Comparison of ENCODE assay signal across 21 cellular contexts in the genomic region with DNA sequence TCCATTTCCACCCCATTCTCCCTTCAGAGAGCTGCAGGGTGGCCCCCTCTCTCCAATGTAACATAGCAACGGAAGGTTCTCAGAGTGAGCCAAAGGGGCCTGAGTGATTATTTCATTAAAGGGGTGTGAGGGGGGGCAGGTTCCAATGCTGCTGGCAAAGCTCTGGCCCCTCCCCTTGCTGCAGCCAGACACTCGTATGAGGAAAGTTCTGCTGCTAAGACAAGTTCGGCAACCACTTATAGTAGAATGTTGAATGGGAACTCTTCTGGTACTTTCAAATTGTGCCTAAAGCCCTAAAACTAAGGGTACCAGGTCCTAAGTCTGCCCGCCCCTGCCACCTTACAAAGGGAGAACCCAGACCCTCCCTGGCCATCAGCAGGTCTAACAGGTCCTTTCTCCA.
"Had no signal": no experiment of that assay in that cellular context is flagged by ENCODE, and none has a peak within 500 bp of the region (broad histone marks: within the 10 kb centered on the region; RNA-seq: fewer than 3 reads in every experiment).

No MANE protein-coding gene starts in this region.

- H3K27me3 Mint-ChIP-seq: progenitor cell of endocrine pancreas; stimulated activated naive CD8-positive, alpha-beta T cell treated with anti-CD3 and anti-CD28 coated beads, Interleukin-15, Interleukin-2, amounts not matched to agents 100 ng/mL and 50 ng/mL, for 24 hours had no signal

- H3K9ac ChIP-seq: parathyroid adenoma had no signal

- H3K27me3 ChIP-seq: neutrophil, right atrium auricular region, sigmoid colon, tibial nerve, upper lobe of right lung, uterus had no signal

- H2AFZ ChIP-seq: parathyroid adenoma had no signal

- H3K9me3 Mint-ChIP-seq: naive thymus-derived CD4-positive, alpha-beta T cell; neural crest cell; stimulated activated naive B cell treated with anti-CD40 and anti-IgM and Interleukin-4, amounts not matched to agents 10 μg/mL and 1 μg/mL and 100 μg/mL, for 72 hours; stimulated activated naive CD8-positive, alpha-beta T cell treated with anti-CD3 and anti-CD28 coated beads, Interleukin-15, Interleukin-2, amounts not matched to agents 100 ng/mL and 50 ng/mL, for 24 hours had no signal

- H3K4me3 ChIP-seq: right atrium auricular region, sigmoid colon, thoracic aorta, tibial nerve, upper lobe of right lung, uterus had no signal

- H3K4me3 Mint-ChIP-seq: naive thymus-derived CD4-positive, alpha-beta T cell; neural crest cell; stimulated activated naive B cell treated with anti-CD40 and anti-IgM and Interleukin-4, amounts not matched to agents 10 μg/mL and 1 μg/mL and 100 μg/mL, for 72 hours; stimulated activated naive CD8-positive, alpha-beta T cell treated with anti-CD3 and anti-CD28 coated beads, Interleukin-15, Interleukin-2, amounts not matched to agents 100 ng/mL and 50 ng/mL, for 24 hours had no signal

- ATAC-seq: naive thymus-derived CD4-positive, alpha-beta T cell; stimulated activated naive B cell treated with anti-CD40 and anti-IgM and Interleukin-4, amounts not matched to agents 10 μg/mL and 1 μg/mL and 100 μg/mL, for 72 hours; upper lobe of right lung had no signal

- H3K9me3 ChIP-seq: neutrophil, right atrium auricular region, sigmoid colon, thoracic aorta, tibial nerve, upper lobe of right lung, uterus had no signal

- H3K79me2 ChIP-seq: parathyroid adenoma had no signal

- H3K27ac Mint-ChIP-seq: naive thymus-derived CD4-positive, alpha-beta T cell; progenitor cell of endocrine pancreas; stimulated activated naive B cell treated with anti-CD40 and anti-IgM and Interleukin-4, amounts not matched to agents 10 μg/mL and 1 μg/mL and 100 μg/mL, for 72 hours; stimulated activated naive CD8-positive, alpha-beta T cell treated with anti-CD3 and anti-CD28 coated beads, Interleukin-15, Interleukin-2, amounts not matched to agents 100 ng/mL and 50 ng/mL, for 24 hours had no signal

- H3K27ac ChIP-seq: parathyroid adenoma, right atrium auricular region, sigmoid colon, thoracic aorta, tibial nerve, upper lobe of right lung, uterus had no signal

- DNase-seq: cerebellar nuclear complex; cortex of kidney; head of caudate nucleus; kidney; mesendoderm; midbrain; sigmoid colon; stimulated activated CD4-positive, alpha-beta T cell treated with anti-CD3 and anti-CD28 coated beads, Interleukin-4, amount 100 ng/mL, for 4 hours; stimulated activated naive B cell treated with anti-CD40 and anti-IgM and Interleukin-4, amounts not matched to agents 10 μg/mL and 1 μg/mL and 100 μg/mL, for 72 hours; upper lobe of right lung; uterus had no signal

- FAIRE-seq: frontal cortex, kidney had no signal

- H3K4me1 Mint-ChIP-seq: stimulated activated naive B cell treated with anti-CD40 and anti-IgM and Interleukin-4, amounts not matched to agents 10 μg/mL and 1 μg/mL and 100 μg/mL, for 72 hours had no signal

- H3K36me3 ChIP-seq: thoracic aorta, upper lobe of right lung, uterus had no signal

- H3K36me3 Mint-ChIP-seq: naive thymus-derived CD4-positive, alpha-beta T cell; stimulated activated naive B cell treated with anti-CD40 and anti-IgM and Interleukin-4, amounts not matched to agents 10 μg/mL and 1 μg/mL and 100 μg/mL, for 72 hours had no signal
